10 cellular contexts compared by ENCODE assay signal in genomic region chr14:22428681-22429315, GRCh38.
DNase-seq lines count a peak whose midpoint lies in the region; ATAC-seq and TF ChIP-seq lines count a peak whose summit lies in the region.
"Had no signal": no experiment of that assay in that cellular context is flagged by ENCODE, and none has a peak within 500 bp of the region (broad histone marks: within the 10 kb centered on the region; RNA-seq: fewer than 3 reads in every experiment).

No MANE protein-coding gene starts in this region.

- DNase-seq in GM23248 (peak; percentile 26), RKO (ENCODE audit: low spot score) (peak; percentile 5), epithelial cell of esophagus (ENCODE audit: low read depth) (peak; percentile 22), renal cortical epithelial cell (ENCODE audit: low read depth) (peak; percentile 39), amniotic stem cell (lab: John Stamatoyannopoulos, UW) (no peak), gastrocnemius medialis (no peak), DMS79 (lab: John Stamatoyannopoulos, UW) (no peak)
- no peak for DNase-seq in activated naive CD8-positive, alpha-beta T cell treated with anti-CD3 and anti-CD28 coated beads for 36 hours
- DNase-seq: Caco-2 had no signal

- no peaks in the 10 kb centered on the region for H4K20me1 ChIP-seq in GM23248 (ENCODE audit: insufficient read depth)

- ATAC-seq in gastrocnemius medialis, result no peak

- H3K36me3 ChIP-seq in GM23248 (ENCODE audit: low read depth), result no peaks in the 10 kb centered on the region
- no peaks in the 10 kb centered on the region for H3K36me3 ChIP-seq in gastrocnemius medialis

- WGBS in GM23248 (ENCODE audit: low coverage in 1 of 2, low lambda C conversion rate in 2 of 2, missing lambda C conversion rate in 2 of 2), 2 experiments, result 61 to 64% methylated on average over 7 of the region's 7 CpGs

- H3K9me3 ChIP-seq in GM23248 (ENCODE audit: low read depth) (no peaks in the 10 kb centered on the region), gastrocnemius medialis (no peaks in the 10 kb centered on the region)
- H3K9me3 ChIP-seq: Caco-2 had no signal

- no peaks in the 10 kb centered on the region for H3K4me1 Mint-ChIP-seq in activated naive CD8-positive, alpha-beta T cell treated with anti-CD3 and anti-CD28 coated beads for 36 hours

- H3K27me3 ChIP-seq in GM23248 (replicated peaks; ENCODE audit: insufficient read depth) (peaks cover 34% of the 10 kb centered on the region), gastrocnemius medialis (no peaks in the 10 kb centered on the region)

- no peaks in the 10 kb centered on the region for H3K36me3 Mint-ChIP-seq in activated naive CD8-positive, alpha-beta T cell treated with anti-CD3 and anti-CD28 coated beads for 36 hours

- no peak overlapping the region for H3K27ac ChIP-seq in GM23248
- H3K27ac ChIP-seq in gastrocnemius medialis, result no peak overlapping the region

- H3K4me3 Mint-ChIP-seq in activated naive CD8-positive, alpha-beta T cell treated with anti-CD3 and anti-CD28 coated beads for 36 hours, result no peak overlapping the region

- H3K9me2 ChIP-seq in GM23248 (ENCODE audit: insufficient read depth), result no peaks in the 10 kb centered on the region

- H3K27me3 Mint-ChIP-seq in activated naive CD8-positive, alpha-beta T cell treated with anti-CD3 and anti-CD28 coated beads for 36 hours, result no peaks in the 10 kb centered on the region

- TF ChIP-seq CTCF in epithelial cell of esophagus (IDR thresholded peaks at IDR 0.05; ENCODE audit: insufficient read depth, low read depth, low read length, missing control alignments) (no peak), gastrocnemius medialis (IDR thresholded peaks at IDR 0.05 in 4 of 5, conservative IDR thresholded peaks at IDR 0.05 in 1 of 5) (no peak)

- no peaks in the 10 kb centered on the region for H3K79me2 ChIP-seq in GM23248 (ENCODE audit: insufficient read depth)

- H3K9ac ChIP-seq in GM23248, result no peak overlapping the region

- no peak overlapping the region for H2AFZ ChIP-seq in GM23248

- peaks cover 24% of the 10 kb centered on the region for H3F3A ChIP-seq in GM23248 (ENCODE audit: insufficient read depth)

- in situ Hi-C loops in GM23248 (cut with MboI), result no loop called here
- in situ Hi-C loops in gastrocnemius medialis (cut with MboI; ENCODE audit: low sequenced_read_pairs in 4 of 4), result no loop called here

- no peak overlapping the region for H3K4me2 ChIP-seq in GM23248 (ENCODE audit: unreplicated experiment)

- no peak for TF ChIP-seq POLR2A in gastrocnemius medialis (IDR thresholded peaks at IDR 0.05)

- H3K27ac Mint-ChIP-seq in activated naive CD8-positive, alpha-beta T cell treated with anti-CD3 and anti-CD28 coated beads for 36 hours, result no peak overlapping the region

- H3K9me3 Mint-ChIP-seq in activated naive CD8-positive, alpha-beta T cell treated with anti-CD3 and anti-CD28 coated beads for 36 hours, result no peaks in the 10 kb centered on the region
- H3K9me3 Mint-ChIP-seq: neural crest cell had no signal

- intact Hi-C loops in gastrocnemius medialis (cut with DNase I; ENCODE audit: low total_unique reads), result no loop called here

- H3K4me1 ChIP-seq in GM23248 (ENCODE audit: insufficient read depth) (peaks cover 24% of the 10 kb centered on the region), gastrocnemius medialis (peaks cover 10 to 17% of the 10 kb centered on the region in 2 donors)

- H3K4me3 ChIP-seq in GM23248 (no peak overlapping the region), epithelial cell of esophagus (ENCODE audit: low read length) (no peak overlapping the region), gastrocnemius medialis (no peak overlapping the region)

Comparison
In these comparisons a context has a peak if more than half of its experiments do, and no peak if none do; other contexts are left out.
1. DNase-seq: peak in GM23248 (single experiment), RKO (single experiment), epithelial cell of esophagus (single experiment) and renal cortical epithelial cell (single experiment); none in amniotic stem cell (single experiment), activated naive CD8-positive, alpha-beta T cell treated with anti-CD3 and anti-CD28 coated beads for 36 hours (single experiment), gastrocnemius medialis (0 of 2) and DMS79 (single experiment).